8 cellular contexts compared by ENCODE assay signal in the genomic region with DNA sequence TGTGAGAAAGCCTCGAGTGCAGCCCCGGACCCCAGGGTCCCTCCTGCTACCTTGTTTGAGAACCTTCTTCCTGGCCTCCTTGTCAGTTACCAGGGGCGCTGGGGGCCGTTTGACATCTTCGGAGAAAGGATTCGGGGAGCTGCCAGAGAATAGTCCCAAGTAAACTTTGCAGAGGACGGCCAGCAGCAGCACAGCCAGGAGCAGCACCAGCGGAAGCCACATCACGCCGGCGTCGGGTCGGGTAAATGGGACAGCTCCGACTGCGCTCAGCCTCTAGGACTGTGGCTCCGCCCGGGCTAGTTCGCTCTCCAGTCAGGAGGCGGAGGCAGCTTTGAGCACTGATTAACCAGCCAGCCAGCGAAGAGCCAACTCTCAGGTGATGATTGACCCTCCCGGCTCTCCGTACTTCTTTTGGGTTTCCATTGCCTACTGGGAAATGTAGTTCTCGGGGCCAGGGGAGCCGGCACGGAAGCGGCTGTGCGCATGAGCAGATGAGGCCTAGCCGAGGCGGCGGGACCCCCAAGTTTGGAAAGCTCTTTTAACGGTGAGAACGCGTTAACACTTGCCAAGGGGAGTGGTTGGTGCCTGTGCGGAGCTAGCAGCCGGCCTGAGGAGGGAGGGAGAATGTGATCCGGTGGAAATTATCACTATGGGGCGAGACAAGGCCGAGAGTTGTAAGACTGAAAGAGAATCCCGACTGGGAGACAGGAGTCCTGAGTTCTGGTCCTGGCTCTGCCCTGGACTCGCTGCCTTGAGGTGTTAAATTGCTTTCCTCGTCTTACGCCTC. TPM values are rescaled to one million over a fixed set of nuclear protein-coding genes. Genes with fewer than 3 reads are reported as not detected.
A peak's percentile ranks its signal among the peaks of the same experiment; 100 is the strongest.
DNase-seq lines count a peak whose midpoint lies in the region; ATAC-seq and TF ChIP-seq lines count a peak whose summit lies in the region.

A gene (plus strand): TSS at position 484 of the 787 bp plus-strand sequence. CDS start 2,430 bp downstream, outside the sequence.
A gene (minus strand): TSS at position 243 of the 787 bp plus-strand sequence. CDS start 21 bp downstream, at position 222.

- in situ Hi-C loops in Panc1 (cut with HindIII; ENCODE audit: low pct_unique_long_range_greater_than_20kb, low sequenced_read_pairs): no loop called here

- peaks cover 34% of the 10 kb centered on the region for H3K36me3 Mint-ChIP-seq in activated T-cell treated with anti-CD3 and anti-CD28 coated beads, Interleukin-2, amount 50 U/mL, for 4 hours (ENCODE audit: insufficient read depth)

- POLR2A ChIA-PET in Panc1 (lab: Charles Lee): interaction anchor here (0.6 to 0.9 kb wide), 2 partner anchors 195 to 208 kb away, joined by 3 to 5 read pairs; no protein-coding TSS in a partner anchor

- H3K9ac ChIP-seq in mucosa of stomach (ENCODE audit: low read length): peak within 1 kb of the TSS; percentile 88

- peak; percentile 95 for ATAC-seq in GM21723 (IDR thresholded peaks at IDR 0.05; ENCODE audit: unreplicated experiment)
- peak; percentile 100 for ATAC-seq in Panc1
- ATAC-seq in activated T-cell treated with anti-CD3 and anti-CD28 coated beads, Interleukin-2, amount 50 U/mL, for 4 hours: peak; percentile 100

- WGBS in esophagus, 2 donors: 0% methylated on average over 42 of the region's 42 CpGs

- H3K27me3 Mint-ChIP-seq in activated T-cell treated with anti-CD3 and anti-CD28 coated beads, Interleukin-2, amount 50 U/mL, for 4 hours (ENCODE audit: low read depth): no peaks in the 10 kb centered on the region

- H3K4me3 ChIP-seq in Panc1 (ENCODE audit: low read depth in 2 of 2, low read length in 2 of 2): peak within 1 kb of the TSS; percentile 75 to 99
- peak within 1 kb of the TSS; percentile 79 to 89 for H3K4me3 ChIP-seq in esophagus (ENCODE audit: low read depth in 1 of 2, low read length in 2 of 2)
- H3K4me3 ChIP-seq in mucosa of stomach (ENCODE audit: low read length): peak within 1 kb of the TSS; percentile 77

- peak within 1 kb of the TSS; percentile 98 for H3K4me3 Mint-ChIP-seq in activated T-cell treated with anti-CD3 and anti-CD28 coated beads, Interleukin-2, amount 50 U/mL, for 4 hours

- peaks cover 41% of the 10 kb centered on the region for H3K4me1 Mint-ChIP-seq in activated T-cell treated with anti-CD3 and anti-CD28 coated beads, Interleukin-2, amount 50 U/mL, for 4 hours (ENCODE audit: low read depth)

- 0 out of 2 replicates have a peak, but pooled peaks cover 4% of the 10 kb centered on the region for H3K4me1 ChIP-seq in Panc1 (ENCODE audit: control insufficient read depth, insufficient read depth, low read length)
- peaks cover 0 to 9% of the 10 kb centered on the region in 2 donors for H3K4me1 ChIP-seq in esophagus (ENCODE audit: control insufficient read depth in 2 of 2, insufficient read depth in 2 of 2, low read length in 1 of 2)
- H3K4me1 ChIP-seq in mucosa of stomach (ENCODE audit: control insufficient read depth, insufficient read depth, low read length): peaks cover 12% of the 10 kb centered on the region

- H3K9me3 ChIP-seq in Panc1 (ENCODE audit: control insufficient read depth, insufficient read depth, low read depth, low read length) (no peaks in the 10 kb centered on the region), esophagus (ENCODE audit: control insufficient read depth in 2 of 2, insufficient read depth in 1 of 2, low read depth in 1 of 2, low read length in 1 of 2) (no peaks in the 10 kb centered on the region), mucosa of stomach (ENCODE audit: control insufficient read depth, low read length) (no peaks in the 10 kb centered on the region)

- H3K27ac ChIP-seq in Panc1 (ENCODE audit: low read length) (peak within 1 kb of the TSS; percentile 94), esophagus (ENCODE audit: low read depth in 2 of 2, low read length in 1 of 2) (peak within 1 kb of the TSS; percentile 96 to 98)

- intact Hi-C loops in Panc1 (cut with micrococcal nuclease; ENCODE audit: unreplicated experiment): no loop called here

- H3K27me3 ChIP-seq in Panc1 (ENCODE audit: control insufficient read depth, insufficient read depth, low read length): no peaks in the 10 kb centered on the region
- H3K27me3 ChIP-seq in esophagus (ENCODE audit: control insufficient read depth in 1 of 2, insufficient read depth in 2 of 2, low read length in 2 of 2): no peaks in the 10 kb centered on the region
- no peaks in the 10 kb centered on the region for H3K27me3 ChIP-seq in mucosa of stomach (ENCODE audit: control insufficient read depth, insufficient read depth, low read length)

- no peaks in the 10 kb centered on the region for H3K9me3 Mint-ChIP-seq in activated T-cell treated with anti-CD3 and anti-CD28 coated beads, Interleukin-2, amount 50 U/mL, for 4 hours

- H3K36me3 ChIP-seq in Panc1 (ENCODE audit: control insufficient read depth, insufficient read depth, low read length): peaks cover 5% of the 10 kb centered on the region
- peaks cover 0 to 20% of the 10 kb centered on the region in 2 donors for H3K36me3 ChIP-seq in esophagus (ENCODE audit: control insufficient read depth in 2 of 2, insufficient read depth in 2 of 2, low read length in 1 of 2)
- H3K36me3 ChIP-seq in mucosa of stomach (ENCODE audit: control insufficient read depth, insufficient read depth, low read length): peaks cover 15% of the 10 kb centered on the region

- BruUV-seq in Panc1 (replicated peaks; lab: Mats Ljungman, UMichigan): no TSS peak

- DNase-seq in DMS53 (lab: John Stamatoyannopoulos, UW) (peak; percentile 100), KG1 (lab: John Stamatoyannopoulos, UW) (peak; percentile 97), Panc1 (ENCODE audit: low read depth, low spot score) (peak; percentile 97)
- peak; percentile 93 for DNase-seq in activated T-cell treated with anti-CD3 and anti-CD28 coated beads, Interleukin-2, amount 50 U/mL, for 4 hours
- peak; percentile 89 to 92 for DNase-seq in stimulated activated CD8-positive, alpha-beta memory T cell treated with anti-CD3 and anti-CD28 coated beads, Interleukin-7, amount 100 ng/mL, for 1 hour (ENCODE audit: low read depth in 2 of 2)

- CTCF ChIA-PET in Panc1 (lab: Charles Lee): interaction anchor here (0.5 kb wide), 1 partner anchor 10 kb away, joined by 5 read pairs; no protein-coding TSS in a partner anchor

- TF ChIP-seq CTCF in Panc1 (IDR thresholded peaks at IDR 0.05): no peak

RNA-seq across cellular contexts. Expression of the first gene that starts in this region (rescaled TPM):
- total RNA-seq in Panc1 (2021; ENCODE audit: unreplicated experiment): 14.8 TPM
- 18.8 TPM for polyA plus RNA-seq in Panc1 (2012; ENCODE audit: insufficient read length)
- total RNA-seq in activated T-cell treated with anti-CD3 and anti-CD28 coated beads, Interleukin-2, amount 50 U/mL, for 4 hours: 1 to 10 TPM; 5.5 to 9.9 (median 8.8) TPM
- polyA plus RNA-seq in esophagus: 10 to 100 TPM in 1 of 2 donors, 1 to 10 TPM in 1; 8.7 to 16.1 TPM

RNA-seq across cellular contexts. Expression of the second gene that starts in this region (rescaled TPM):
- total RNA-seq in Panc1 (2021; ENCODE audit: unreplicated experiment): 50.9 TPM
- polyA plus RNA-seq in Panc1 (2012; ENCODE audit: insufficient read length): 45.0 TPM
- 10 to 100 TPM; 16.0 to 18.6 (median 16.2) TPM for total RNA-seq in activated T-cell treated with anti-CD3 and anti-CD28 coated beads, Interleukin-2, amount 50 U/mL, for 4 hours
- polyA plus RNA-seq in esophagus: 10 to 100 TPM; 35.3 to 46.2 TPM

Comparison
In these comparisons a context has a peak if more than half of its experiments do, and no peak if none do; other contexts are left out.
1. Peak in every context shown above with its lines: DNase-seq, ATAC-seq, H3K4me3 ChIP-seq and H3K27ac ChIP-seq.